Comparison of ENCODE assay signal across 19 cellular contexts in genomic region chr2:221371347-221371746, GRCh38.
DNase-seq lines count a peak whose midpoint lies in the region; ATAC-seq, FAIRE-seq and TF ChIP-seq lines count a peak whose summit lies in the region.
"Had no signal": no experiment of that assay in that cellular context is flagged by ENCODE, and none has a peak within 500 bp of the region (broad histone marks: within the 10 kb centered on the region; RNA-seq: fewer than 3 reads in every experiment).

No MANE protein-coding gene starts in this region.

- no peaks in the 10 kb centered on the region for H3K4me1 ChIP-seq in HepG2 (ENCODE audit: insufficient read depth, low read length)
- H3K4me1 ChIP-seq in right lobe of liver = no peaks in the 10 kb centered on the region
- H3K4me1 ChIP-seq in hepatocyte (ENCODE audit: insufficient read depth) = peaks cover 4% of the 10 kb centered on the region
- H3K4me1 ChIP-seq in ovary (ENCODE audit: insufficient read depth) = peaks cover 6% of the 10 kb centered on the region
- H3K4me1 ChIP-seq: BE2C; BLaER1 treated with 17β-estradiol and CSF1 and Interleukin-3, amounts not matched to agents 10 nM and 100 nM had no signal

- no peak for FAIRE-seq in HepG2 (lab: Jason Lieb, UNC)
- FAIRE-seq: A204.1, GM12891, GM18507 had no signal

- DNase-seq in HepG2 (ENCODE audit: low spot score) = no peak
- no peak for DNase-seq in right lobe of liver
- no peak for DNase-seq in hepatocyte (ENCODE audit: low spot score)
- DNase-seq in ovary = peak in 3 of 5 donors; percentile 24 to 46 (median 31)
- no peak for DNase-seq in AG08395 (ENCODE audit: low spot score)
- DNase-seq in Calu3 = no peak
- DNase-seq: AML-193; BE2C; CD4-positive, alpha-beta T cell; CD8-positive, alpha-beta memory T cell; DMS53; GF-D8 had no signal

- no peak for TF ChIP-seq POLR2A in HepG2 (IDR thresholded peaks at IDR 0.05; ENCODE audit: insufficient read depth in 1 of 2, low read depth in 2 of 2, low read length in 2 of 2)
- no peak for TF ChIP-seq POLR2A in right lobe of liver (IDR thresholded peaks at IDR 0.05)
- TF ChIP-seq POLR2A in ovary (IDR thresholded peaks at IDR 0.05) = no peak

- H3K4me2 ChIP-seq in HepG2 (ENCODE audit: low read depth, low read length) (no peak overlapping the region), hepatocyte (peak overlapping the region; percentile 5)
- H3K4me2 ChIP-seq: BLaER1 treated with 17β-estradiol and CSF1 and Interleukin-3, amounts not matched to agents 10 nM and 100 nM had no signal

- H3K9me3 ChIP-seq in HepG2 (ENCODE audit: low read length) = no peaks in the 10 kb centered on the region
- no peaks in the 10 kb centered on the region for H3K9me3 ChIP-seq in right lobe of liver
- H3K9me3 ChIP-seq in hepatocyte (ENCODE audit: low read depth) = no peaks in the 10 kb centered on the region
- no peaks in the 10 kb centered on the region for H3K9me3 ChIP-seq in ovary
- H3K9me3 ChIP-seq: BE2C; BLaER1 treated with 17β-estradiol and CSF1 and Interleukin-3, amounts not matched to agents 10 nM and 100 nM; HAP-1 had no signal

- H4K20me1 ChIP-seq in HepG2 (ENCODE audit: insufficient read depth, low read length) (no peaks in the 10 kb centered on the region), hepatocyte (ENCODE audit: insufficient read depth, poor library complexity, severe bottlenecking) (no peaks in the 10 kb centered on the region)
- H4K20me1 ChIP-seq: BLaER1 treated with 17β-estradiol and CSF1 and Interleukin-3, amounts not matched to agents 10 nM and 100 nM had no signal

- intact Hi-C loops in HepG2 (cut with micrococcal nuclease; ENCODE audit: unreplicated experiment) (no loop called here), right lobe of liver (cut with DNase I) (no loop called here), ovary (cut with DNase I) (no loop called here), Calu3 (cut with micrococcal nuclease; ENCODE audit: unreplicated experiment) (loop anchor here (10.0 kb wide), 1 partner anchor 203 kb away; the partner anchor contains the start of gene EPHA4)

- TF ChIP-seq CTCF in HepG2 (CRISPR knock-in tag; IDR thresholded peaks at IDR 0.05) = no peak
- TF ChIP-seq CTCF in right lobe of liver (IDR thresholded peaks at IDR 0.05) = no peak
- no peak for TF ChIP-seq CTCF in hepatocyte (IDR thresholded peaks at IDR 0.05; ENCODE audit: poor library complexity)
- TF ChIP-seq CTCF in ovary (IDR thresholded peaks at IDR 0.05) = no peak
- TF ChIP-seq CTCF in Calu3 (IDR thresholded peaks at IDR 0.05; ENCODE audit: unreplicated experiment) = no peak

- no peak overlapping the region for H3K9ac ChIP-seq in HepG2 (ENCODE audit: insufficient read depth, low read depth, low read length)
- H3K9ac ChIP-seq: BLaER1 treated with 17β-estradiol and CSF1 and Interleukin-3, amounts not matched to agents 10 nM and 100 nM had no signal

- no TSS peak for BruUV-seq in HepG2 (replicated peaks; lab: Mats Ljungman, UMichigan)
- no TSS peak for BruUV-seq in Calu3 (replicated peaks; lab: Mats Ljungman, UMichigan)

- H3K4me3 ChIP-seq in HepG2 (replicated peaks in 1 of 3; ENCODE audit: insufficient read depth in 1 of 3, low read depth in 2 of 3, low read length in 3 of 3) (no peak overlapping the region), right lobe of liver (no peak overlapping the region), hepatocyte (no peak overlapping the region), ovary (no peak overlapping the region)
- H3K4me3 ChIP-seq: BLaER1 treated with 17β-estradiol and CSF1 and Interleukin-3, amounts not matched to agents 10 nM and 100 nM; HAP-1 had no signal

- no peaks in the 10 kb centered on the region for H3K36me3 Mint-ChIP-seq in Calu3 (ENCODE audit: insufficient read depth, unreplicated experiment)
- H3K36me3 Mint-ChIP-seq: CD14-positive monocyte had no signal

- 3% methylated on average over 6 of the region's 6 CpGs for WGBS in HepG2 (ENCODE audit: low lambda C conversion rate)
- WGBS in right lobe of liver (ENCODE audit: insufficient coverage, low coverage, low lambda C conversion rate, missing lambda C conversion rate) = 62% methylated on average over 6 of the region's 6 CpGs
- WGBS in hepatocyte (ENCODE audit: low lambda C conversion rate, missing lambda C conversion rate) = 85% methylated on average over 6 of the region's 6 CpGs
- 23 to 40% (median 31%) methylated on average over 6 of the region's 6 CpGs for WGBS in ovary, 3 donors

- no peaks in the 10 kb centered on the region for H3K9me2 ChIP-seq in hepatocyte (replicated peaks; ENCODE audit: insufficient read depth)

- H3K9me3 Mint-ChIP-seq in Calu3 (ENCODE audit: low read depth, unreplicated experiment) = peaks cover 3% of the 10 kb centered on the region
- H3K9me3 Mint-ChIP-seq: CD4-positive, alpha-beta T cell; CD8-positive, alpha-beta memory T cell had no signal

- H3K27ac Mint-ChIP-seq in Calu3 (ENCODE audit: unreplicated experiment) = no peak overlapping the region
- H3K27ac Mint-ChIP-seq: CD14-positive monocyte; CD4-positive, alpha-beta T cell; CD8-positive, alpha-beta memory T cell had no signal

- TF ChIP-seq EP300 in HepG2 (IDR thresholded peaks at IDR 0.05; ENCODE audit: low read depth in 2 of 2, low read length in 2 of 2) = no peak
- no peak for TF ChIP-seq EP300 in HepG2 (CRISPR knock-in tag; IDR thresholded peaks at IDR 0.05; ENCODE audit: borderline replicate concordance)
- TF ChIP-seq EP300 in ovary (IDR thresholded peaks at IDR 0.05) = no peak

- no peaks in the 10 kb centered on the region for H3K4me1 Mint-ChIP-seq in Calu3 (ENCODE audit: low read depth, unreplicated experiment)
- H3K4me1 Mint-ChIP-seq: CD14-positive monocyte; CD8-positive, alpha-beta memory T cell had no signal

- H3K27ac ChIP-seq in HepG2 (ENCODE audit: extremely low read length, insufficient read depth, low read length) (no peak overlapping the region), right lobe of liver (no peak overlapping the region), hepatocyte (no peak overlapping the region), ovary (no peak overlapping the region)
- H3K27ac ChIP-seq: 22Rv1; BLaER1 treated with 17β-estradiol and CSF1 and Interleukin-3, amounts not matched to agents 10 nM and 100 nM had no signal

- POLR2A ChIA-PET in HepG2 (lab: Yijun Ruan, JAX) = no interaction called here

- H3K27me3 Mint-ChIP-seq in Calu3 (ENCODE audit: unreplicated experiment) = peaks cover 14% of the 10 kb centered on the region

- in situ Hi-C loops in HepG2 (cut with HindIII; ENCODE audit: extremely low pct_ligation_motif_present, low pct_unique_long_range_greater_than_20kb) = no loop called here

- ATAC-seq in HepG2 (no peak), right lobe of liver (no peak)

- peaks cover 0 to 5% of the 10 kb centered on the region in 2 experiments; a peak in 2 of 5 replicates for H3K27me3 ChIP-seq in HepG2 (ENCODE audit: control insufficient read depth in 1 of 2, insufficient read depth in 2 of 2, low read length in 2 of 2)
- H3K27me3 ChIP-seq in right lobe of liver = no peaks in the 10 kb centered on the region
- peaks cover 7% of the 10 kb centered on the region for H3K27me3 ChIP-seq in hepatocyte
- H3K27me3 ChIP-seq in ovary = no peaks in the 10 kb centered on the region
- H3K27me3 ChIP-seq: BE2C; BLaER1 treated with 17β-estradiol and CSF1 and Interleukin-3, amounts not matched to agents 10 nM and 100 nM had no signal

- no peak overlapping the region for H3K4me3 Mint-ChIP-seq in Calu3 (ENCODE audit: low read depth, unreplicated experiment)
- H3K4me3 Mint-ChIP-seq: CD14-positive monocyte; CD4-positive, alpha-beta T cell; CD8-positive, alpha-beta memory T cell had no signal

- H3K36me3 ChIP-seq in HepG2 (replicated peaks in 1 of 2; ENCODE audit: control insufficient read depth in 1 of 2, insufficient read depth in 2 of 2, low read length in 2 of 2) (no peaks in the 10 kb centered on the region), right lobe of liver (no peaks in the 10 kb centered on the region), hepatocyte (replicated peaks; ENCODE audit: insufficient read depth, low read depth) (no peaks in the 10 kb centered on the region), ovary (no peaks in the 10 kb centered on the region)
- H3K36me3 ChIP-seq: BE2C; BLaER1 treated with 17β-estradiol and CSF1 and Interleukin-3, amounts not matched to agents 10 nM and 100 nM; HAP-1 had no signal

- CTCF ChIA-PET in HepG2 (lab: Yijun Ruan, JAX; ENCODE audit: low intra/inter-chr PET ratio, low total read pairs) (no interaction called here), Calu3 (lab: Charles Lee) (no interaction called here)

- H3K79me2 ChIP-seq in HepG2 (ENCODE audit: insufficient read depth, low read length) (no peaks in the 10 kb centered on the region), hepatocyte (no peaks in the 10 kb centered on the region)

- TF ChIP-seq RAD21 in HepG2 (CRISPR knock-in tag; IDR thresholded peaks at IDR 0.05) = no peak

- H2AFZ ChIP-seq in HepG2 (ENCODE audit: low read length) (no peak overlapping the region), hepatocyte (no peak overlapping the region)

TF ChIP-seq in HepG2, 621 proteins besides CTCF, POLR2A, EP300 and RAD21:
- peak; percentile 57; the same call in 1 of the 2 replicates for TF ChIP-seq ZNF770 (CRISPR knock-in tag; IDR thresholded peaks at IDR 0.05)
- TF ChIP-seq ZNF430 (CRISPR knock-in tag; IDR thresholded peaks at IDR 0.05) = no peak

Comparison
In these comparisons a context has a peak if more than half of its experiments do, and no peak if none do; other contexts are left out.
1. DNase-seq: peak in ovary (3 of 5); none in HepG2 (single experiment), right lobe of liver (0 of 3), hepatocyte (single experiment), AG08395 (single experiment) and Calu3 (single experiment).